ENCODE assay signal across 13 cellular contexts in genomic region chr11:21514298-21514697, GRCh38.
DNase-seq lines count a peak whose midpoint lies in the region; ATAC-seq, FAIRE-seq and TF ChIP-seq lines count a peak whose summit lies in the region.
"Had no signal": no experiment of that assay in that cellular context is flagged by ENCODE, and none has a peak within 500 bp of the region (broad histone marks: within the 10 kb centered on the region; RNA-seq: fewer than 3 reads in every experiment).

No MANE protein-coding gene starts in this region.

- TF ChIP-seq CTCF in astrocyte (IDR thresholded peaks at IDR 0.05; ENCODE audit: insufficient read depth, low read depth, low read length), result peak; percentile 19
- peak; percentile 13 for TF ChIP-seq CTCF in psoas muscle (IDR thresholded peaks at IDR 0.05)

- no peak overlapping the region for H3K27ac Mint-ChIP-seq in astrocyte (ENCODE audit: unreplicated experiment)
- H3K27ac Mint-ChIP-seq: activated T-helper 1 cell treated with anti-CD3 and anti-CD28 coated beads, Interleukin-12 subunit alpha, Interleukin-12 subunit beta, Interleukin-2, Interleukin-4 antibody, amounts not matched to agents 30 ng/mL and 10 ng/mL and 1 ng/mL, durations not matched to agents 14 hours and 24 hours and 36 hours had no signal

- no peak for ATAC-seq in psoas muscle
- ATAC-seq: left cardiac atrium had no signal

- H3K9me3 ChIP-seq in astrocyte (ENCODE audit: insufficient read depth, low read depth, low read length) (no peaks in the 10 kb centered on the region), psoas muscle (no peaks in the 10 kb centered on the region)

- no peak overlapping the region for H2AFZ ChIP-seq in astrocyte (ENCODE audit: low read depth, low read length)

- no peak overlapping the region for H3K9ac ChIP-seq in astrocyte (ENCODE audit: low read length)

- DNase-seq in DMS 273 (lab: John Stamatoyannopoulos, UW; ENCODE audit: unreplicated experiment) (peak; percentile 40), DMS 273 treated with DMSO at 0.1 percent for 48 hours (lab: John Stamatoyannopoulos, UW) (no peak), NCI-H1105 treated with DMSO at 0.1 percent for 48 hours (lab: John Stamatoyannopoulos, UW) (peak; percentile 35), astrocyte (ENCODE audit: low read depth) (no peak), psoas muscle (no peak), mucosa of gallbladder (ENCODE audit: low spot score) (no peak), GOT3 (lab: John Stamatoyannopoulos, UW) (no peak)
- DNase-seq in activated T-cell treated with anti-CD3 and anti-CD28 coated beads, Interleukin-2, amount 50 U/mL, for 48 hours, result no peak
- DNase-seq: 8988T, left cardiac atrium had no signal

- no peaks in the 10 kb centered on the region for H3K79me2 ChIP-seq in astrocyte (ENCODE audit: insufficient read depth, low read length)

- FAIRE-seq in astrocyte (lab: Jason Lieb, UNC), result no peak

- H3K36me3 Mint-ChIP-seq in astrocyte (ENCODE audit: low read depth, unreplicated experiment), result no peaks in the 10 kb centered on the region

- no peaks in the 10 kb centered on the region for H3K9me3 Mint-ChIP-seq in astrocyte (ENCODE audit: unreplicated experiment)
- H3K9me3 Mint-ChIP-seq: activated T-helper 1 cell treated with anti-CD3 and anti-CD28 coated beads, Interleukin-12 subunit alpha, Interleukin-12 subunit beta, Interleukin-2, Interleukin-4 antibody, amounts not matched to agents 30 ng/mL and 10 ng/mL and 1 ng/mL, durations not matched to agents 14 hours and 24 hours and 36 hours had no signal

- H3K27me3 ChIP-seq in astrocyte (ENCODE audit: insufficient read depth, low read length), result no peaks in the 10 kb centered on the region
- no peaks in the 10 kb centered on the region for H3K27me3 ChIP-seq in psoas muscle (ENCODE audit: insufficient read depth in 3 of 3, low read length in 2 of 3)

- no peak overlapping the region for H3K4me3 Mint-ChIP-seq in astrocyte (ENCODE audit: unreplicated experiment)
- H3K4me3 Mint-ChIP-seq: activated T-helper 1 cell treated with anti-CD3 and anti-CD28 coated beads, Interleukin-12 subunit alpha, Interleukin-12 subunit beta, Interleukin-2, Interleukin-4 antibody, amounts not matched to agents 30 ng/mL and 10 ng/mL and 1 ng/mL, durations not matched to agents 14 hours and 24 hours and 36 hours had no signal

- H4K20me1 ChIP-seq in astrocyte (ENCODE audit: insufficient read depth, low read length), result no peaks in the 10 kb centered on the region

- WGBS in psoas muscle, 3 donors, result 24 to 31% (median 24%) methylated on average over 3 of the region's 3 CpGs

- intact Hi-C loops in psoas muscle (cut with DNase I), result loop anchor here in 1 of 2 donors (10.0 kb wide), 1 partner anchor 621 kb away; no protein-coding TSS in a partner anchor

- no peak overlapping the region for H3K4me2 ChIP-seq in astrocyte (ENCODE audit: low read length)

- no peak overlapping the region for H3K4me3 ChIP-seq in astrocyte (ENCODE audit: insufficient read depth, low read depth, low read length)
- no peak overlapping the region for H3K4me3 ChIP-seq in psoas muscle
- H3K4me3 ChIP-seq: SK-N-MC, skin epidermis had no signal

- H3K36me3 ChIP-seq in astrocyte (ENCODE audit: insufficient read depth, low read length) (no peaks in the 10 kb centered on the region), psoas muscle (ENCODE audit: insufficient read depth in 1 of 2, low read depth in 1 of 2) (no peaks in the 10 kb centered on the region)

- H3K4me1 Mint-ChIP-seq in astrocyte (ENCODE audit: low read depth, unreplicated experiment), result no peaks in the 10 kb centered on the region

- H3K27me3 Mint-ChIP-seq in astrocyte (ENCODE audit: low read depth, unreplicated experiment), result peaks cover 4% of the 10 kb centered on the region

- H3K4me1 ChIP-seq in astrocyte (ENCODE audit: insufficient read depth, low read length) (no peaks in the 10 kb centered on the region), psoas muscle (no peaks in the 10 kb centered on the region)

- no peak overlapping the region for H3K27ac ChIP-seq in astrocyte (ENCODE audit: low read depth, low read length)
- no peak overlapping the region for H3K27ac ChIP-seq in psoas muscle
- H3K27ac ChIP-seq: SK-N-MC, skin epidermis had no signal

Comparison
In these comparisons a context has a peak if more than half of its experiments do, and no peak if none do; other contexts are left out.
1. DNase-seq: peak in DMS 273 (single experiment) and NCI-H1105 treated with DMSO at 0.1 percent for 48 hours (single experiment); none in DMS 273 treated with DMSO at 0.1 percent for 48 hours (single experiment), astrocyte (single experiment), psoas muscle (0 of 2), activated T-cell treated with anti-CD3 and anti-CD28 coated beads, Interleukin-2, amount 50 U/mL, for 48 hours (0 of 2), mucosa of gallbladder (single experiment) and GOT3 (single experiment).